In genomic region chr14:69673578-69674305, GRCh38 we compare ENCODE assay signal across 9 cellular contexts.
DNase-seq lines count a peak whose midpoint lies in the region; ATAC-seq lines count a peak whose summit lies in the region.
"Had no signal": no experiment of that assay in that cellular context is flagged by ENCODE, and none has a peak within 500 bp of the region (broad histone marks: within the 10 kb centered on the region; RNA-seq: fewer than 3 reads in every experiment).

No MANE protein-coding gene starts in this region.

- DNase-seq in NAMALWA (ENCODE audit: low spot score) (peak; percentile 34), left ventricle myocardium superior (no peak), NCI-H2171 (lab: John Stamatoyannopoulos, UW) (no peak), SW480 (ENCODE audit: low spot score) (no peak), activated gamma-delta T cell (lab: John Stamatoyannopoulos, UW) (no peak)
- DNase-seq in stimulated activated naive CD8-positive, alpha-beta T cell treated with anti-CD3 and anti-CD28 coated beads, Interleukin-15, amount 100 ng/mL, for 72 hours, result no peak
- DNase-seq: HFFc6 had no signal

- H3K27ac Mint-ChIP-seq in stimulated activated naive CD8-positive, alpha-beta T cell treated with anti-CD3 and anti-CD28 coated beads, Interleukin-15, amount 100 ng/mL, for 72 hours, result no peak overlapping the region
- H3K27ac Mint-ChIP-seq: HFFc6 had no signal

- peaks cover 83% of the 10 kb centered on the region for H3K4me1 Mint-ChIP-seq in stimulated activated naive CD8-positive, alpha-beta T cell treated with anti-CD3 and anti-CD28 coated beads, Interleukin-15, amount 100 ng/mL, for 72 hours

- H3K4me3 Mint-ChIP-seq in stimulated activated naive CD8-positive, alpha-beta T cell treated with anti-CD3 and anti-CD28 coated beads, Interleukin-15, amount 100 ng/mL, for 72 hours, result peak overlapping the region; percentile 40 to 80
- H3K4me3 Mint-ChIP-seq: HFFc6 had no signal

- intact Hi-C loops in left ventricle myocardium superior (cut with micrococcal nuclease), result no loop called here

- H3K27me3 Mint-ChIP-seq in stimulated activated naive CD8-positive, alpha-beta T cell treated with anti-CD3 and anti-CD28 coated beads, Interleukin-15, amount 100 ng/mL, for 72 hours, result no peaks in the 10 kb centered on the region

- ATAC-seq in GM19452 (IDR thresholded peaks at IDR 0.05; ENCODE audit: unreplicated experiment), result peak; percentile 33
- peak; percentile 38 for ATAC-seq in left ventricle myocardium superior
- ATAC-seq in stimulated activated naive CD8-positive, alpha-beta T cell treated with anti-CD3 and anti-CD28 coated beads, Interleukin-15, amount 100 ng/mL, for 72 hours, result no peak
- ATAC-seq in GM18519 (IDR thresholded peaks at IDR 0.05; ENCODE audit: low FRiP score, unreplicated experiment), result no peak

- H3K9me3 Mint-ChIP-seq in stimulated activated naive CD8-positive, alpha-beta T cell treated with anti-CD3 and anti-CD28 coated beads, Interleukin-15, amount 100 ng/mL, for 72 hours, result no peaks in the 10 kb centered on the region
- H3K9me3 Mint-ChIP-seq: HFFc6 had no signal

Comparison
In these comparisons a context has a peak if more than half of its experiments do, and no peak if none do; other contexts are left out.
1. ATAC-seq: peak in GM19452 (single experiment) and left ventricle myocardium superior (single experiment); none in stimulated activated naive CD8-positive, alpha-beta T cell treated with anti-CD3 and anti-CD28 coated beads, Interleukin-15, amount 100 ng/mL, for 72 hours (single experiment) and GM18519 (single experiment).